ENCODE assay signal across 15 cellular contexts in the genomic region with DNA sequence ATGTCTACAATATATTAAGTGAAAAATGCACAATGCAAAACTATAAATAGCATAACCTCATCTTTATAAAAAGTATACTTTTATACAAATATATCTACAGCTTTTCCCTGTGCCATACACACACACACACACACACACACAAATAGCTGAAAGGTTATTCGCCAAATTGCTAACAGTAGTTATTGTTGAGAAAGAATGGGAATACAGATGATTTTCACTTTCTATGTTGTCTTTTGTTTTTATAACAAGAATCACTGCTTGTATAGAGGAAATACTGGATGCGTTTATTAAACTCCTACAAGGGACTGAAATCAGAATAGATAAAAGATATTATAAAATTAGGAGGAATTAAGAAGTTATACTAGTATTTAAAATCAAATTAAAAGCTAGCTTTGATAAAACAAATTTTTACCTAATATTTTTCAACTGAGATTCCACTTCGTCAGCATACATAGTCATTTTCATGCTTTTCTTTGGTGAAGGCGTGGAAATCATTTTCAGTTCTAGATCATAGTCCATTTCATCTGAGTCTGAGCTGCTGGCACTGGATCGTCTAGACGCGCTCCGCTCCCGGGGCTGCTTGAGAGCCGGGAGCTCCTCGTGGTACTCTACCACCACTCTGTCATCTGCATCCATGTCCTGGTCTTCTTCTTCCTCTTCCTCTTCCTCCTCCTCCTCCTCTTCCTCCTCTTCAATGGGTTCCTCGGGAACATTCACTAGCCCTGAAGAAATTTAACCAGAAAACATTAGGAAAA.
"Had no signal": no experiment of that assay in that cellular context is flagged by ENCODE, and none has a peak within 500 bp of the region (broad histone marks: within the 10 kb centered on the region; RNA-seq: fewer than 3 reads in every experiment).

No MANE protein-coding gene starts in this region.

- H3K4me3 ChIP-seq: esophagus muscularis mucosa, stomach, tibial artery, uterus had no signal

- H3K27me3 ChIP-seq: brain microvascular endothelial cell, esophagus muscularis mucosa, stomach, tibial artery, uterus had no signal

- DNase-seq: activated CD8-positive, alpha-beta T cell treated with anti-CD3 and anti-CD28 coated beads, Interleukin-2, amount 10 ng/mL, durations not matched to agents 7 days and 5 days; amniotic stem cell; brain microvascular endothelial cell; cerebellar nuclear complex; endodermal cell; foreskin fibroblast; kidney; stimulated activated CD4-positive, alpha-beta T cell treated with anti-CD3 and anti-CD28 coated beads, Interleukin-15, amount 100 ng/mL, for 24 hours; stimulated activated CD4-positive, alpha-beta T cell treated with anti-CD3 and anti-CD28 coated beads, Interleukin-4, amount 100 ng/mL, for 24 hours; stomach; T-helper 9 cell; tibial artery; uterus had no signal

- H3K4me1 ChIP-seq: esophagus muscularis mucosa, stomach, tibial artery, uterus had no signal

- H3K27ac ChIP-seq: brain microvascular endothelial cell, esophagus muscularis mucosa, tibial artery, uterus had no signal

- H3K9me3 ChIP-seq: esophagus muscularis mucosa, stomach, tibial artery, uterus had no signal

- ATAC-seq: activated CD8-positive, alpha-beta T cell treated with anti-CD3 and anti-CD28 coated beads, Interleukin-2, amount 10 ng/mL, durations not matched to agents 7 days and 5 days; activated T-helper 17 cell treated with anti-CD3 and anti-CD28 coated beads, Interleukin-2, amount 50 U/mL, for 72 hours had no signal
